Comparison of ENCODE assay signal across 23 cellular contexts in genomic region chr1:174894087-174894768, GRCh38.
DNase-seq lines count a peak whose midpoint lies in the region; TF ChIP-seq lines count a peak whose summit lies in the region.
"Had no signal": no experiment of that assay in that cellular context is flagged by ENCODE, and none has a peak within 500 bp of the region (broad histone marks: within the 10 kb centered on the region; RNA-seq: fewer than 3 reads in every experiment).

No MANE protein-coding gene starts in this region.

- H2AFZ ChIP-seq in H9 (ENCODE audit: low read length): no peak overlapping the region

- DNase-seq in Calu3: no peak
- DNase-seq in H9: no peak
- no peak for DNase-seq in immature natural killer cell
- no peak for DNase-seq in progenitor cell of endocrine pancreas (ENCODE audit: low spot score, unreplicated experiment)
- no peak for DNase-seq in NCI-H1417 (lab: John Stamatoyannopoulos, UW)
- no peak for DNase-seq in dorsolateral prefrontal cortex
- DNase-seq in NCI-H82 (lab: John Stamatoyannopoulos, UW): no peak
- DNase-seq: activated CD8-positive, alpha-beta memory T cell treated with anti-CD3 and anti-CD28 coated beads, Interleukin-2, amount 10 ng/mL, durations not matched to agents 7 days and 5 days; effector memory CD8-positive, alpha-beta T cell; erythroblast; glutamatergic neuron; mesenchymal stem cell; NCI-H1694; NCI-H2171; NCI-H510A treated with DMSO at 0.1 percent for 48 hours; nucleus accumbens; stimulated activated CD4-positive, alpha-beta T cell treated with anti-CD3 and anti-CD28 coated beads, Interleukin-2, amount 100 ng/mL, for 48 hours had no signal

- H2BK20ac ChIP-seq in H9 (ENCODE audit: low read depth, low read length, poor library complexity, severe bottlenecking): no peak overlapping the region

- no peak overlapping the region for H3K4me2 ChIP-seq in H9 (ENCODE audit: insufficient read depth, insufficient read length, low read length)
- H3K4me2 ChIP-seq: KMS-11 had no signal

- no peak for TF ChIP-seq CTCF in Calu3 (IDR thresholded peaks at IDR 0.05; ENCODE audit: unreplicated experiment)
- TF ChIP-seq CTCF in H9 (conservative IDR thresholded peaks at IDR 0.05): no peak
- TF ChIP-seq CTCF in progenitor cell of endocrine pancreas (IDR thresholded peaks at IDR 0.05; ENCODE audit: unreplicated experiment): no peak
- no peak for TF ChIP-seq CTCF in dorsolateral prefrontal cortex (IDR thresholded peaks at IDR 0.05 in 54 of 56, conservative IDR thresholded peaks at IDR 0.05 in 2 of 56; ENCODE audit: low read depth in 1 of 56, partially characterized antibody in 56 of 56)

- H3K79me1 ChIP-seq in H9 (ENCODE audit: insufficient read depth, low read depth, low read length, poor library complexity, severe bottlenecking): peaks cover 12% of the 10 kb centered on the region

- no peak overlapping the region for H2BK12ac ChIP-seq in H9 (ENCODE audit: insufficient read length, low read depth, low read length)

- H3K9me3 Mint-ChIP-seq in Calu3 (ENCODE audit: low read depth, unreplicated experiment) (peaks cover 5% of the 10 kb centered on the region), H9 (peaks cover 7 to 8% of the 10 kb centered on the region in 2 experiments; a peak in 3 of 5 replicates), immature natural killer cell (no peaks in the 10 kb centered on the region), progenitor cell of endocrine pancreas (ENCODE audit: low read depth) (peaks cover 7% of the 10 kb centered on the region)
- H3K9me3 Mint-ChIP-seq: activated naive CD4-positive, alpha-beta T cell treated with anti-CD3 and anti-CD28 coated beads, Interleukin-2, amount 50 U/mL, for 24 hours; effector memory CD8-positive, alpha-beta T cell; stimulated activated memory B cell treated with anti-CD40 and anti-IgM and Interleukin-4, amounts not matched to agents 10 μg/mL and 1 μg/mL and 100 μg/mL, for 72 hours had no signal

- no peak overlapping the region for H3K9ac ChIP-seq in H9 (ENCODE audit: extremely low read depth, insufficient read length, low read length)
- H3K9ac ChIP-seq: KMS-11 had no signal

- no peaks in the 10 kb centered on the region for H4K20me1 ChIP-seq in H9 (ENCODE audit: control insufficient read depth, insufficient read depth, insufficient read length)

- H3K27ac Mint-ChIP-seq in Calu3 (ENCODE audit: unreplicated experiment): peak overlapping the region; percentile 73
- H3K27ac Mint-ChIP-seq in H9: peak overlapping the region in 2 of 3 experiments; percentile 32 to 76; a peak in 2 of 7 replicates
- peak overlapping the region in 4 of 6 donors; percentile 34 to 80 (median 64) for H3K27ac Mint-ChIP-seq in immature natural killer cell
- peak overlapping the region; percentile 76 for H3K27ac Mint-ChIP-seq in progenitor cell of endocrine pancreas
- H3K27ac Mint-ChIP-seq: activated CD8-positive, alpha-beta memory T cell treated with anti-CD3 and anti-CD28 coated beads, Interleukin-2, amount 10 ng/mL, durations not matched to agents 7 days and 5 days; activated naive CD4-positive, alpha-beta T cell treated with anti-CD3 and anti-CD28 coated beads, Interleukin-2, amount 50 U/mL, for 24 hours; effector memory CD8-positive, alpha-beta T cell; stimulated activated memory B cell treated with anti-CD40 and anti-IgM and Interleukin-4, amounts not matched to agents 10 μg/mL and 1 μg/mL and 100 μg/mL, for 72 hours; WTC11 had no signal

- H3K23me2 ChIP-seq in H9 (ENCODE audit: insufficient read length, low read depth, low read length, poor library complexity, severe bottlenecking): no peaks in the 10 kb centered on the region

- CTCF ChIA-PET in Calu3 (lab: Charles Lee): interaction anchor here (0.5 to 1.4 kb wide), 6 partner anchors 8 to 1026 kb away, joined by 3 to 5 read pairs (median 4); partner anchors contain the start of genes GAS5 and ZBTB37

- no peak overlapping the region for H3K4me3 ChIP-seq in dorsolateral prefrontal cortex
- H3K4me3 ChIP-seq: suprapubic skin had no signal

- peaks cover 28% of the 10 kb centered on the region for H3K36me3 Mint-ChIP-seq in Calu3 (ENCODE audit: insufficient read depth, unreplicated experiment)
- peaks cover 48 to 85% (median 82%) of the 10 kb centered on the region in 3 experiments for H3K36me3 Mint-ChIP-seq in H9 (ENCODE audit: insufficient read depth in 1 of 3, low read depth in 3 of 3)
- peaks cover 0 to 16% (median 5%) of the 10 kb centered on the region in 3 donors for H3K36me3 Mint-ChIP-seq in immature natural killer cell
- H3K36me3 Mint-ChIP-seq in progenitor cell of endocrine pancreas (ENCODE audit: insufficient read depth): peaks cover 31% of the 10 kb centered on the region

- intact Hi-C loops in Calu3 (cut with micrococcal nuclease; ENCODE audit: unreplicated experiment) (loop anchor here (5.0 kb wide), 1 partner anchor 73 kb away; no protein-coding TSS in a partner anchor), dorsolateral prefrontal cortex (cut with DNase I) (no loop called here)

- no peak overlapping the region for H2BK15ac ChIP-seq in H9 (ENCODE audit: low read depth, low read length)

- H2BK120ac ChIP-seq in H9 (ENCODE audit: low read depth, low read length, poor library complexity, severe bottlenecking): no peak overlapping the region

- peaks cover 28% of the 10 kb centered on the region; the same call in 1 of the 2 replicates for H3K79me2 ChIP-seq in H9 (ENCODE audit: insufficient read depth, low read length)

- H3K27me3 Mint-ChIP-seq in Calu3 (ENCODE audit: unreplicated experiment) (no peaks in the 10 kb centered on the region), H9 (ENCODE audit: low read depth) (no peaks in the 10 kb centered on the region), immature natural killer cell (ENCODE audit: low read depth in 3 of 3) (peaks cover 0 to 3% (median 0%) of the 10 kb centered on the region in 3 donors), progenitor cell of endocrine pancreas (no peaks in the 10 kb centered on the region)
- H3K27me3 Mint-ChIP-seq: activated CD8-positive, alpha-beta memory T cell treated with anti-CD3 and anti-CD28 coated beads, Interleukin-2, amount 10 ng/mL, durations not matched to agents 7 days and 5 days; activated naive CD4-positive, alpha-beta T cell treated with anti-CD3 and anti-CD28 coated beads, Interleukin-2, amount 50 U/mL, for 24 hours; effector memory CD8-positive, alpha-beta T cell; stimulated activated memory B cell treated with anti-CD40 and anti-IgM and Interleukin-4, amounts not matched to agents 10 μg/mL and 1 μg/mL and 100 μg/mL, for 72 hours had no signal

- no peaks in the 10 kb centered on the region for H3K9me3 ChIP-seq in H9 (ENCODE audit: control insufficient read depth, low read depth, low read length)
- H3K9me3 ChIP-seq: suprapubic skin had no signal

- no peak overlapping the region for H3T11ph ChIP-seq in H9 (ENCODE audit: low read length)

- BruUV-seq in Calu3 (replicated peaks; lab: Mats Ljungman, UMichigan): no TSS peak

- no peaks in the 10 kb centered on the region for H3K4me1 ChIP-seq in H9 (ENCODE audit: insufficient read depth, low read length)
- H3K4me1 ChIP-seq: suprapubic skin had no signal

- H3K56ac ChIP-seq in H9 (ENCODE audit: insufficient read length, low read depth, low read length): no peak overlapping the region

- no peak overlapping the region for H4K5ac ChIP-seq in H9 (ENCODE audit: insufficient read length, low read depth, low read length)

- H3K27me3 ChIP-seq in H9 (ENCODE audit: insufficient read depth, low read length) (no peaks in the 10 kb centered on the region), dorsolateral prefrontal cortex (no peaks in the 10 kb centered on the region)
- H3K27me3 ChIP-seq: suprapubic skin had no signal

- H2BK5ac ChIP-seq in H9 (ENCODE audit: insufficient read length, low read length): no peak overlapping the region

- no peak overlapping the region for H4K91ac ChIP-seq in H9 (ENCODE audit: insufficient read length, low read depth, low read length)

- H3K4me1 Mint-ChIP-seq in Calu3 (ENCODE audit: low read depth, unreplicated experiment) (peaks cover 40% of the 10 kb centered on the region), H9 (peaks cover 10 to 15% of the 10 kb centered on the region in 2 experiments), immature natural killer cell (peaks cover 16 to 28% of the 10 kb centered on the region in 2 donors), progenitor cell of endocrine pancreas (ENCODE audit: low read depth) (peaks cover 26% of the 10 kb centered on the region)
- H3K4me1 Mint-ChIP-seq: stimulated activated memory B cell treated with anti-CD40 and anti-IgM and Interleukin-4, amounts not matched to agents 10 μg/mL and 1 μg/mL and 100 μg/mL, for 72 hours had no signal

- H3K4me3 Mint-ChIP-seq in Calu3 (ENCODE audit: low read depth, unreplicated experiment): no peak overlapping the region
- no peak overlapping the region for H3K4me3 Mint-ChIP-seq in H9
- H3K4me3 Mint-ChIP-seq in immature natural killer cell: no peak overlapping the region
- no peak overlapping the region for H3K4me3 Mint-ChIP-seq in progenitor cell of endocrine pancreas (ENCODE audit: low read depth)
- H3K4me3 Mint-ChIP-seq: activated CD8-positive, alpha-beta memory T cell treated with anti-CD3 and anti-CD28 coated beads, Interleukin-2, amount 10 ng/mL, durations not matched to agents 7 days and 5 days; activated naive CD4-positive, alpha-beta T cell treated with anti-CD3 and anti-CD28 coated beads, Interleukin-2, amount 50 U/mL, for 24 hours; effector memory CD8-positive, alpha-beta T cell; stimulated activated memory B cell treated with anti-CD40 and anti-IgM and Interleukin-4, amounts not matched to agents 10 μg/mL and 1 μg/mL and 100 μg/mL, for 72 hours; WTC11 had no signal

- H4K8ac ChIP-seq in H9 (replicated peaks; ENCODE audit: insufficient read length, low read depth, low read length): no peak overlapping the region

- no CpG with 5 or more reads among the region's 3 CpGs for WGBS in H9 (ENCODE audit: extremely low coverage, insufficient read length, low lambda C conversion rate)

- H3K18ac ChIP-seq in H9 (ENCODE audit: insufficient read length, low read depth, low read length): no peak overlapping the region

- no peak overlapping the region for H2AK5ac ChIP-seq in H9 (ENCODE audit: insufficient read length, low read length)

- no peak overlapping the region for H3K23ac ChIP-seq in H9 (ENCODE audit: insufficient read length, low read depth, low read length)

- no peak overlapping the region for H3K14ac ChIP-seq in H9 (ENCODE audit: insufficient read depth, low read length)

- H3K4ac ChIP-seq in H9 (ENCODE audit: low read depth, low read length): no peak overlapping the region

- no peak overlapping the region for H3K27ac ChIP-seq in H9 (ENCODE audit: insufficient read length, low read depth, low read length)
- H3K27ac ChIP-seq in dorsolateral prefrontal cortex: no peak overlapping the region
- H3K27ac ChIP-seq: C4-2B, KMS-11, suprapubic skin had no signal
